ENCODE assay signal across 16 cellular contexts in genomic region chr18:37552296-37552695, GRCh38. TPM values are rescaled to one million over a fixed set of nuclear protein-coding genes. Genes with fewer than 3 reads are reported as not detected.
DNase-seq lines count a peak whose midpoint lies in the region; TF ChIP-seq lines count a peak whose summit lies in the region.
"Had no signal": no experiment of that assay in that cellular context is flagged by ENCODE, and none has a peak within 500 bp of the region (broad histone marks: within the 10 kb centered on the region; RNA-seq: fewer than 3 reads in every experiment).

No MANE protein-coding gene starts in this region.

- no peak overlapping the region for H3K4me3 Mint-ChIP-seq in activated T-helper 1 cell treated with anti-CD3 and anti-CD28 coated beads, Interleukin-12 subunit alpha, Interleukin-12 subunit beta, Interleukin-2, Interleukin-4 antibody, amounts not matched to agents 30 ng/mL and 10 ng/mL and 1 ng/mL, durations not matched to agents 14 hours and 24 hours and 36 hours
- H3K4me3 Mint-ChIP-seq in CD4-positive, alpha-beta memory T cell, result no peak overlapping the region
- H3K4me3 Mint-ChIP-seq: CD4-positive, CD25-positive, alpha-beta regulatory T cell had no signal

- no peaks in the 10 kb centered on the region for H3K9me3 Mint-ChIP-seq in activated T-helper 1 cell treated with anti-CD3 and anti-CD28 coated beads, Interleukin-12 subunit alpha, Interleukin-12 subunit beta, Interleukin-2, Interleukin-4 antibody, amounts not matched to agents 30 ng/mL and 10 ng/mL and 1 ng/mL, durations not matched to agents 14 hours and 24 hours and 36 hours
- H3K9me3 Mint-ChIP-seq in CD4-positive, alpha-beta memory T cell, result no peaks in the 10 kb centered on the region
- H3K9me3 Mint-ChIP-seq: IgD-negative memory B cell had no signal

- CTCF ChIA-PET in CD4-positive, alpha-beta memory T cell (lab: Charles Lee; ENCODE audit: partially characterized antibody), result no interaction called here

- TF ChIP-seq POLR2A in spleen (IDR thresholded peaks at IDR 0.05), result no peak

- intact Hi-C loops in spleen (cut with DNase I; ENCODE audit: low total_unique reads), result no loop called here
- intact Hi-C loops in activated T-helper 1 cell treated with anti-CD3 and anti-CD28 coated beads, Interleukin-12 subunit alpha, Interleukin-12 subunit beta, Interleukin-2, Interleukin-4 antibody, amounts not matched to agents 30 ng/mL and 10 ng/mL and 1 ng/mL, durations not matched to agents 14 hours and 24 hours and 36 hours (cut with micrococcal nuclease), result no loop called here
- intact Hi-C loops in CD4-positive, alpha-beta memory T cell (cut with micrococcal nuclease), result no loop called here

- no peaks in the 10 kb centered on the region for H3K9me3 ChIP-seq in spleen
- no peaks in the 10 kb centered on the region for H3K9me3 ChIP-seq in CD4-positive, alpha-beta memory T cell (ENCODE audit: control insufficient read depth in 1 of 2, low read length in 2 of 2)

- 69 to 86% (median 84%) methylated on average over 5 of the region's 5 CpGs for WGBS in spleen, 5 donors

- no peaks in the 10 kb centered on the region for H3K4me1 Mint-ChIP-seq in activated T-helper 1 cell treated with anti-CD3 and anti-CD28 coated beads, Interleukin-12 subunit alpha, Interleukin-12 subunit beta, Interleukin-2, Interleukin-4 antibody, amounts not matched to agents 30 ng/mL and 10 ng/mL and 1 ng/mL, durations not matched to agents 14 hours and 24 hours and 36 hours (ENCODE audit: low read depth)
- no peaks in the 10 kb centered on the region for H3K4me1 Mint-ChIP-seq in CD4-positive, alpha-beta memory T cell
- H3K4me1 Mint-ChIP-seq: CD4-positive, CD25-positive, alpha-beta regulatory T cell had no signal

- H3K27me3 ChIP-seq in spleen (replicated peaks in 1 of 7), result peaks cover 0 to 40% (median 0%) of the 10 kb centered on the region in 7 donors
- H3K27me3 ChIP-seq in CD4-positive, alpha-beta memory T cell (ENCODE audit: insufficient read depth, low read length), result no peaks in the 10 kb centered on the region

- H3K4me1 ChIP-seq in spleen, result no peaks in the 10 kb centered on the region
- no peaks in the 10 kb centered on the region for H3K4me1 ChIP-seq in CD4-positive, alpha-beta memory T cell (ENCODE audit: insufficient read depth, low read length)

- POLR2A ChIA-PET in CD4-positive, alpha-beta memory T cell (lab: Charles Lee; ENCODE audit: partially characterized antibody), result no interaction called here

- TF ChIP-seq CTCF in spleen (IDR thresholded peaks at IDR 0.05 in 8 of 11, conservative IDR thresholded peaks at IDR 0.05 in 3 of 11), result no peak

- H3K27me3 Mint-ChIP-seq in activated T-helper 1 cell treated with anti-CD3 and anti-CD28 coated beads, Interleukin-12 subunit alpha, Interleukin-12 subunit beta, Interleukin-2, Interleukin-4 antibody, amounts not matched to agents 30 ng/mL and 10 ng/mL and 1 ng/mL, durations not matched to agents 14 hours and 24 hours and 36 hours (ENCODE audit: insufficient read depth), result peaks cover 2% of the 10 kb centered on the region
- H3K27me3 Mint-ChIP-seq in CD4-positive, alpha-beta memory T cell, result peaks cover 0 to 5% of the 10 kb centered on the region in 2 donors
- H3K27me3 Mint-ChIP-seq: CD4-positive, CD25-positive, alpha-beta regulatory T cell had no signal

- no peaks in the 10 kb centered on the region for H3K36me3 ChIP-seq in spleen
- H3K36me3 ChIP-seq in CD4-positive, alpha-beta memory T cell (ENCODE audit: insufficient read depth, low read length), result no peaks in the 10 kb centered on the region

- peak; percentile 42 for DNase-seq in D341Med (ENCODE audit: low spot score)
- peak; percentile 20 to 52 for DNase-seq in cerebellar nuclear complex (lab: John Stamatoyannopoulos, UW)
- DNase-seq in left kidney (ENCODE audit: low read depth, low spot score), result peak; percentile 63
- peak; percentile 41 for DNase-seq in spleen
- DNase-seq in activated CD4-positive, alpha-beta T cell treated with anti-CD3 and anti-CD28 coated beads, Interleukin-2, amount 50 U/mL, for 1 hour, result no peak
- DNase-seq in activated T-helper 1 cell treated with anti-CD3 and anti-CD28 coated beads, Interleukin-12 subunit alpha, Interleukin-12 subunit beta, Interleukin-2, Interleukin-4 antibody, amounts not matched to agents 30 ng/mL and 10 ng/mL and 1 ng/mL, durations not matched to agents 14 hours and 24 hours and 36 hours (ENCODE audit: low spot score), result no peak
- DNase-seq in CD4-positive, alpha-beta memory T cell, result no peak
- DNase-seq: CD4-positive, CD25-positive, alpha-beta regulatory T cell; COR-L47; DMS53; GM23248; H7; KG1 had no signal

- no peak overlapping the region for H3K27ac Mint-ChIP-seq in activated T-helper 1 cell treated with anti-CD3 and anti-CD28 coated beads, Interleukin-12 subunit alpha, Interleukin-12 subunit beta, Interleukin-2, Interleukin-4 antibody, amounts not matched to agents 30 ng/mL and 10 ng/mL and 1 ng/mL, durations not matched to agents 14 hours and 24 hours and 36 hours
- H3K27ac Mint-ChIP-seq in CD4-positive, alpha-beta memory T cell, result no peak overlapping the region
- H3K27ac Mint-ChIP-seq: CD4-positive, CD25-positive, alpha-beta regulatory T cell had no signal

- no peaks in the 10 kb centered on the region for H3K36me3 Mint-ChIP-seq in activated T-helper 1 cell treated with anti-CD3 and anti-CD28 coated beads, Interleukin-12 subunit alpha, Interleukin-12 subunit beta, Interleukin-2, Interleukin-4 antibody, amounts not matched to agents 30 ng/mL and 10 ng/mL and 1 ng/mL, durations not matched to agents 14 hours and 24 hours and 36 hours (ENCODE audit: low read depth)
- no peaks in the 10 kb centered on the region for H3K36me3 Mint-ChIP-seq in CD4-positive, alpha-beta memory T cell
- H3K36me3 Mint-ChIP-seq: CD4-positive, CD25-positive, alpha-beta regulatory T cell; IgD-negative memory B cell had no signal

- H3K4me3 ChIP-seq in spleen, result no peak overlapping the region
- no peak overlapping the region for H3K4me3 ChIP-seq in CD4-positive, alpha-beta memory T cell (ENCODE audit: low read length in 2 of 2)
- H3K4me3 ChIP-seq: GM23248 had no signal

- H3K27ac ChIP-seq in spleen, result no peak overlapping the region
- H3K27ac ChIP-seq in CD4-positive, alpha-beta memory T cell (ENCODE audit: low read depth, low read length), result no peak overlapping the region
- H3K27ac ChIP-seq: GM23248 had no signal

RNA-seq across cellular contexts. Expression of gene CELF4, which starts 13.3 kb away (rescaled TPM):
- 1 to 10 TPM in 2 of 7 donors, under 1 TPM in 5; 0.74 to 3.5 (median 0.84) TPM for total RNA-seq in spleen
- polyA plus RNA-seq in spleen, result under 1 TPM; 0.46 to 0.54 (median 0.50) TPM
- not detected in 2 replicates for total RNA-seq in activated T-helper 1 cell treated with anti-CD3 and anti-CD28 coated beads, Interleukin-12 subunit alpha, Interleukin-12 subunit beta, Interleukin-2, Interleukin-4 antibody, amounts not matched to agents 30 ng/mL and 10 ng/mL and 1 ng/mL, durations not matched to agents 14 hours and 24 hours and 36 hours
- not detected for total RNA-seq in CD4-positive, alpha-beta memory T cell
- polyA plus RNA-seq in CD4-positive, alpha-beta memory T cell, result under 1 TPM in 1 of 2 donors, not detected in 1; 0.23 TPM
- total RNA-seq: CD4-positive, CD25-positive, alpha-beta regulatory T cell; GM23248 had no signal
- polyA plus RNA-seq: AG04450, BJ had no signal

Comparison
In these comparisons a context has a peak if more than half of its experiments do, and no peak if none do; other contexts are left out.
1. DNase-seq: peak in D341Med (single experiment), cerebellar nuclear complex (2 of 2), left kidney (single experiment) and spleen (single experiment); none in activated CD4-positive, alpha-beta T cell treated with anti-CD3 and anti-CD28 coated beads, Interleukin-2, amount 50 U/mL, for 1 hour (single experiment), activated T-helper 1 cell treated with anti-CD3 and anti-CD28 coated beads, Interleukin-12 subunit alpha, Interleukin-12 subunit beta, Interleukin-2, Interleukin-4 antibody, amounts not matched to agents 30 ng/mL and 10 ng/mL and 1 ng/mL, durations not matched to agents 14 hours and 24 hours and 36 hours (single experiment) and CD4-positive, alpha-beta memory T cell (0 of 5).